Comparison of ENCODE assay signal across 15 cellular contexts in genomic region chr3:169699536-169700050, GRCh38. TPM values are rescaled to one million over a fixed set of nuclear protein-coding genes. Genes with fewer than 3 reads are reported as not detected.
DNase-seq lines count a peak whose midpoint lies in the region; ATAC-seq and TF ChIP-seq lines count a peak whose summit lies in the region.
"Had no signal": no experiment of that assay in that cellular context is flagged by ENCODE, and none has a peak within 500 bp of the region (broad histone marks: within the 10 kb centered on the region; RNA-seq: fewer than 3 reads in every experiment).

No MANE protein-coding gene starts in this region.

- no peak overlapping the region for H3K27ac Mint-ChIP-seq in GM23338
- H3K27ac Mint-ChIP-seq in CD8-positive, alpha-beta T cell: no peak overlapping the region
- H3K27ac Mint-ChIP-seq: stimulated activated naive CD8-positive, alpha-beta T cell treated with anti-CD3 and anti-CD28 coated beads, Interleukin-15, Interleukin-2, amounts not matched to agents 100 ng/mL and 50 ng/mL, for 24 hours had no signal

- H3K27me3 Mint-ChIP-seq in GM23338 (ENCODE audit: insufficient read depth, low read depth, poor library complexity): peaks cover 4% of the 10 kb centered on the region
- H3K27me3 Mint-ChIP-seq in CD8-positive, alpha-beta T cell (ENCODE audit: low read depth): peaks cover 18% of the 10 kb centered on the region

- no peaks in the 10 kb centered on the region for H3K4me1 Mint-ChIP-seq in GM23338
- H3K4me1 Mint-ChIP-seq in CD8-positive, alpha-beta T cell (ENCODE audit: low read depth): no peaks in the 10 kb centered on the region

- POLR2A ChIA-PET in CD8-positive, alpha-beta T cell (lab: Charles Lee): no interaction called here

- intact Hi-C loops in gastrocnemius medialis (cut with DNase I; ENCODE audit: low total_unique reads): loop anchor here (5.0 kb wide), 1 partner anchor 82 kb away; no protein-coding TSS in a partner anchor
- intact Hi-C loops in CD8-positive, alpha-beta T cell (cut with DNase I, micrococcal nuclease): no loop called here

- no peaks in the 10 kb centered on the region for H3K4me1 ChIP-seq in GM23338 (ENCODE audit: insufficient read depth)
- H3K4me1 ChIP-seq in hepatocyte (ENCODE audit: insufficient read depth): no peaks in the 10 kb centered on the region
- peaks cover 20 to 22% of the 10 kb centered on the region in 2 donors for H3K4me1 ChIP-seq in gastrocnemius medialis
- no peaks in the 10 kb centered on the region for H3K4me1 ChIP-seq in CD8-positive, alpha-beta T cell (ENCODE audit: insufficient read depth, low read length)
- H3K4me1 ChIP-seq: BE2C, colonic mucosa had no signal

- H3K9me3 ChIP-seq in hepatocyte (ENCODE audit: low read depth): no peaks in the 10 kb centered on the region
- no peaks in the 10 kb centered on the region for H3K9me3 ChIP-seq in gastrocnemius medialis
- H3K9me3 ChIP-seq in CD8-positive, alpha-beta T cell (ENCODE audit: low read length): no peaks in the 10 kb centered on the region
- H3K9me3 ChIP-seq: BE2C, colonic mucosa, mucosa of descending colon had no signal

- no peaks in the 10 kb centered on the region for H3K9me3 Mint-ChIP-seq in GM23338
- no peaks in the 10 kb centered on the region for H3K9me3 Mint-ChIP-seq in CD8-positive, alpha-beta T cell
- H3K9me3 Mint-ChIP-seq: stimulated activated naive CD8-positive, alpha-beta T cell treated with anti-CD3 and anti-CD28 coated beads, Interleukin-15, Interleukin-2, amounts not matched to agents 100 ng/mL and 50 ng/mL, for 24 hours had no signal

- no peaks in the 10 kb centered on the region for H4K20me1 ChIP-seq in GM23338 (replicated peaks; ENCODE audit: insufficient read depth)
- H4K20me1 ChIP-seq in hepatocyte (ENCODE audit: insufficient read depth, poor library complexity, severe bottlenecking): no peaks in the 10 kb centered on the region

- H3K4me3 ChIP-seq in GM23338: no peak overlapping the region
- no peak overlapping the region for H3K4me3 ChIP-seq in hepatocyte
- peak overlapping the region in 2 of 4 donors; percentile 0 to 17 for H3K4me3 ChIP-seq in gastrocnemius medialis
- H3K4me3 ChIP-seq in CD8-positive, alpha-beta T cell (ENCODE audit: low read depth, low read length): no peak overlapping the region
- H3K4me3 ChIP-seq: colonic mucosa, mucosa of descending colon, SK-N-MC had no signal

- no peak overlapping the region for H3K4me3 Mint-ChIP-seq in GM23338
- no peak overlapping the region for H3K4me3 Mint-ChIP-seq in CD8-positive, alpha-beta T cell
- H3K4me3 Mint-ChIP-seq: stimulated activated naive CD8-positive, alpha-beta T cell treated with anti-CD3 and anti-CD28 coated beads, Interleukin-15, Interleukin-2, amounts not matched to agents 100 ng/mL and 50 ng/mL, for 24 hours had no signal

- H3F3A ChIP-seq in GM23338 (replicated peaks; ENCODE audit: low read depth): no peaks in the 10 kb centered on the region

- H3K36me3 ChIP-seq in GM23338 (ENCODE audit: insufficient read depth) (no peaks in the 10 kb centered on the region), hepatocyte (replicated peaks; ENCODE audit: insufficient read depth, low read depth) (no peaks in the 10 kb centered on the region), gastrocnemius medialis (no peaks in the 10 kb centered on the region)
- no peaks in the 10 kb centered on the region for H3K36me3 ChIP-seq in CD8-positive, alpha-beta T cell (ENCODE audit: insufficient read depth, low read length)
- H3K36me3 ChIP-seq: BE2C, colonic mucosa had no signal

- no peak for ATAC-seq in GM23338
- peak; percentile 93 to 95 for ATAC-seq in gastrocnemius medialis
- ATAC-seq in CD8-positive, alpha-beta T cell: no peak
- ATAC-seq in HG03571 (IDR thresholded peaks at IDR 0.05; ENCODE audit: unreplicated experiment): no peak
- ATAC-seq: HCT116, mucosa of descending colon had no signal

- in situ Hi-C loops in gastrocnemius medialis (cut with MboI; ENCODE audit: low sequenced_read_pairs in 4 of 4): no loop called here

- no peak for TF ChIP-seq POLR2A in gastrocnemius medialis (IDR thresholded peaks at IDR 0.05)

- DNase-seq in GM23338 (ENCODE audit: low spot score): no peak
- DNase-seq in cerebellar cortex (ENCODE audit: low spot score): peak; percentile 84
- no peak for DNase-seq in hepatocyte (ENCODE audit: low spot score)
- peak; percentile 85 to 89 for DNase-seq in gastrocnemius medialis
- DNase-seq in CD8-positive, alpha-beta T cell: no peak
- DNase-seq in HCEC 1CT: no peak
- no peak for DNase-seq in DMS153 treated with DMSO at 0.1 percent for 48 hours (lab: John Stamatoyannopoulos, UW; ENCODE audit: unreplicated experiment)
- DNase-seq: BE2C, colonic mucosa, mucosa of descending colon, NCI-H510A treated with DMSO at 0.1 percent for 48 hours had no signal

- H3K79me2 ChIP-seq in GM23338 (replicated peaks; ENCODE audit: insufficient read depth) (no peaks in the 10 kb centered on the region), hepatocyte (no peaks in the 10 kb centered on the region)

- H3K27me3 ChIP-seq in GM23338 (ENCODE audit: insufficient read depth): no peaks in the 10 kb centered on the region
- H3K27me3 ChIP-seq in hepatocyte: no peaks in the 10 kb centered on the region
- H3K27me3 ChIP-seq in gastrocnemius medialis: no peaks in the 10 kb centered on the region
- H3K27me3 ChIP-seq in CD8-positive, alpha-beta T cell (ENCODE audit: insufficient read depth, low read length): no peaks in the 10 kb centered on the region
- H3K27me3 ChIP-seq: colonic mucosa had no signal

- TF ChIP-seq CTCF in GM23338 (conservative IDR thresholded peaks at IDR 0.05; ENCODE audit: low read depth in 2 of 2) (no peak), hepatocyte (IDR thresholded peaks at IDR 0.05; ENCODE audit: poor library complexity) (no peak), gastrocnemius medialis (IDR thresholded peaks at IDR 0.05 in 4 of 5, conservative IDR thresholded peaks at IDR 0.05 in 1 of 5) (no peak)
- no peak for TF ChIP-seq CTCF in CD8-positive, alpha-beta T cell (IDR thresholded peaks at IDR 0.05)

- H2AFZ ChIP-seq in GM23338 (peak overlapping the region; percentile 52), hepatocyte (no peak overlapping the region)

- 58% methylated on average over 8 of the region's 8 CpGs for WGBS in hepatocyte (ENCODE audit: low lambda C conversion rate, missing lambda C conversion rate)

- no peaks in the 10 kb centered on the region for H3K36me3 Mint-ChIP-seq in GM23338 (ENCODE audit: low read depth)
- no peaks in the 10 kb centered on the region for H3K36me3 Mint-ChIP-seq in CD8-positive, alpha-beta T cell

- CTCF ChIA-PET in CD8-positive, alpha-beta T cell (lab: Charles Lee): no interaction called here

- H3K9me2 ChIP-seq in GM23338 (ENCODE audit: insufficient read depth): no peaks in the 10 kb centered on the region
- H3K9me2 ChIP-seq in hepatocyte (replicated peaks; ENCODE audit: insufficient read depth): no peaks in the 10 kb centered on the region

- no peak overlapping the region for H3K4me2 ChIP-seq in GM23338
- H3K4me2 ChIP-seq in hepatocyte: peak overlapping the region; percentile 45

- H3K27ac ChIP-seq in GM23338 (ENCODE audit: low read depth): no peak overlapping the region
- no peak overlapping the region for H3K27ac ChIP-seq in hepatocyte
- peak overlapping the region; percentile 72 to 84 (median 78) for H3K27ac ChIP-seq in gastrocnemius medialis
- H3K27ac ChIP-seq in CD8-positive, alpha-beta T cell (ENCODE audit: low read depth, low read length): no peak overlapping the region
- H3K27ac ChIP-seq: colonic mucosa, SK-N-MC had no signal

TF ChIP-seq in GM23338, 12 proteins besides CTCF, POLR2A, EP300 and RAD21:
- no peak for TF ChIP-seq POLR2AphosphoS5 (IDR thresholded peaks at IDR 0.05; ENCODE audit: low read depth)

RNA-seq across cellular contexts. Expression of gene MECOM, which starts 36.1 kb away (rescaled TPM):
- 1.1 and 2.7 TPM in 2 replicates for total RNA-seq in GM23338 (2014; rRNA removed; shearing (Covaris generic))
- polyA plus RNA-seq in GM23338 (2016; fragmentation: Nextera tagmentation; extraction: Ambion mirVana) (0.14 and 0.15 TPM in 2 replicates), hepatocyte (11.1 and 11.4 TPM in 2 replicates)
- total RNA-seq in hepatocyte (40.9 and 48.8 TPM in 2 replicates), gastrocnemius medialis (1 to 10 TPM; 4.4 to 6.7 (median 4.9) TPM)
- not detected for total RNA-seq in CD8-positive, alpha-beta T cell

Comparison
In these comparisons a context has a peak if more than half of its experiments do, and no peak if none do; other contexts are left out.
1. ATAC-seq: peak in gastrocnemius medialis (2 of 2); none in GM23338 (single experiment), CD8-positive, alpha-beta T cell (single experiment) and HG03571 (single experiment).
2. DNase-seq: peak in cerebellar cortex (single experiment) and gastrocnemius medialis (2 of 2); none in GM23338 (single experiment), hepatocyte (single experiment), CD8-positive, alpha-beta T cell (0 of 7), HCEC 1CT (single experiment) and DMS153 treated with DMSO at 0.1 percent for 48 hours (single experiment).
3. H3K27ac ChIP-seq: peak in gastrocnemius medialis (4 of 4); none in GM23338 (single experiment), hepatocyte (single experiment) and CD8-positive, alpha-beta T cell (single experiment).